In the genomic region with DNA sequence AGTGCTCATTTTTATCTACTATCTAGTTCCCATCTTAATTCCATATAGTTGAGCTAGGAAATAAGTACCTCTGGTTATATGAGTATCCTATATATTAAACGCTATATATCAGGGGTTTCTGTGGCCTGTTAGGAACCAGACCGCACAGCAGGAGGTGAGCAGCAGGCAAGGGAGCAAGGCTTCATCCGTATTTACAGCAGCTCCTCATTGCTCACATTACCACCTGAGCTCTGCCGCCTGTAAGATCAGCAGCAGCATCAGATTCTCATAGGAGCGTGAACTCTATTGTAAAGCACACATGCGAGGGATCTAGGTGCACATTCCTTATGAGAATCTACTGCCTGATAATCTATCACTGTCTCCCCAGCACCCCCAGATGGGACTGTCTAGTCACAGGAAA, we compare ENCODE assay signal across 16 cellular contexts.
"Had no signal": no experiment of that assay in that cellular context is flagged by ENCODE, and none has a peak within 500 bp of the region (broad histone marks: within the 10 kb centered on the region; RNA-seq: fewer than 3 reads in every experiment).

No MANE protein-coding gene starts in this region.

- H3K27me3 Mint-ChIP-seq: activated CD4-positive, alpha-beta T cell treated with anti-CD3 and anti-CD28 coated beads, Interleukin-2, amount 10 ng/mL, durations not matched to agents 7 days and 5 days had no signal

- DNase-seq: activated CD4-positive, alpha-beta T cell treated with anti-CD3 and anti-CD28 coated beads, Interleukin-2, amount 10 ng/mL, durations not matched to agents 7 days and 5 days; activated CD4-positive, CD25-positive, alpha-beta regulatory T cell; activated naive CD4-positive, alpha-beta T cell treated with anti-CD3 and anti-CD28 coated beads, Interleukin-2, amount 50 U/mL, for 16 hours; adrenal gland; caudate nucleus; cortex of kidney; effector CD8-positive, alpha-beta T cell; gastrocnemius medialis; heart right ventricle; islet precursor cell; retina; stimulated activated CD4-positive, alpha-beta T cell treated with anti-CD3 and anti-CD28 coated beads, Interleukin-4, amount 100 ng/mL, for 4 hours; stomach had no signal

- H3K27me3 ChIP-seq: adrenal gland, gastrocnemius medialis, heart right ventricle, stomach had no signal

- H3K36me3 ChIP-seq: adrenal gland, gastrocnemius medialis, heart right ventricle, stomach, thoracic aorta had no signal

- H2AFZ ChIP-seq: parathyroid adenoma had no signal

- H3K9ac ChIP-seq: parathyroid adenoma had no signal

- ATAC-seq: gastrocnemius medialis, heart right ventricle had no signal

- H3K27ac Mint-ChIP-seq: activated CD4-positive, alpha-beta T cell treated with anti-CD3 and anti-CD28 coated beads, Interleukin-2, amount 10 ng/mL, durations not matched to agents 7 days and 5 days had no signal

- H3K4me3 Mint-ChIP-seq: activated CD4-positive, alpha-beta T cell treated with anti-CD3 and anti-CD28 coated beads, Interleukin-2, amount 10 ng/mL, durations not matched to agents 7 days and 5 days had no signal

- H3K4me3 ChIP-seq: adrenal gland, gastrocnemius medialis, heart right ventricle, skin epidermis, stomach, thoracic aorta had no signal

- H3K27ac ChIP-seq: adrenal gland, gastrocnemius medialis, heart right ventricle, parathyroid adenoma, skin epidermis, stomach, thoracic aorta had no signal

- H3K9me3 ChIP-seq: adrenal gland, gastrocnemius medialis, heart right ventricle, stomach, thoracic aorta had no signal
